ENCODE assay signal across 11 cellular contexts in the genomic region with DNA sequence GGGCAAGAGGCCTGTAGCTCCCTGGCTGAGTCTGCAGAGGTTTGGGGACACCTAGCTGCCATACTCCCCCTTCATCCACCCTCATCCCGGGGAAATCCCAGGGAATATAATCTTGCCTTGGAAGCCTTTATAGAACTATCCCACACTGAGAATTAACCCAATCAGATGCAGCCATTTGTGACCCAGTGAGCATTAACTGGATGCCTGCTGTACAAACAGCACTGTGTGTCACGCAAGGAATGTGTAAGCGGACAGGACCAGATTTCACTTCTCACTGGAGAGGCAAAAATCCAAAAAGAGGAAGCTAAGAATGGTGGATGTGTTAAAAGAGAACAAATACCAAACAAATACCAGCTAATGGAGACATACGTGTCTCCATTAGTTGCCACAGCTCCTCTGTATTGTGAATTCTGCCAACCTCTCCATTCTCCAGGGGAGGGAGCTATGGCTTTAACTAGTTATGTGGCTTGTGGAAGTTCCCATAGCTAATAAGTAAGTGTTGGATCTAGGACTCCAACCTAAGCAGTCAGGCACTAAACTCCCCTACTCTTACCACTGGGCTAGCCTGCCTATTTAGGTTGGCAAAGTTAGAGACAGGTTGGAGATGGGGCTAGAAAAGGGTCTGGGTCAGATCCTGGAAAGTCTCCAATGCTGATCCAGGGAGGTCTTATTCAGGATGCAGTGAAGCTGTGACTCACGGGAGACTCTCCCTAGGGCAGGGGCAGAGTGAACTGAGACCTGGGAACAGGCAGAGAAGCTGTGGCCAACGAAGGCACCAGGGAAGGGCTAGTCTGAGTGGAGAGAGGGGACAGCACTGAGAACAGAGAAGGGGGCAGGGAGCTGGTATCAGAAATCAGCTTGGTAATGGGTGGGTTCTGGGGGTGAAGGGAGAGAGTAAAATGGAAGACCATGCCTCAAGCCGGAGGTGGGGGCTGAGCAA. TPM values are rescaled to one million over a fixed set of nuclear protein-coding genes. Genes with fewer than 3 reads are reported as not detected.
DNase-seq lines count a peak whose midpoint lies in the region; ATAC-seq and TF ChIP-seq lines count a peak whose summit lies in the region.
"Had no signal": no experiment of that assay in that cellular context is flagged by ENCODE, and none has a peak within 500 bp of the region (broad histone marks: within the 10 kb centered on the region; RNA-seq: fewer than 3 reads in every experiment).

No MANE protein-coding gene starts in this region.

- TF ChIP-seq POLR2A in upper lobe of left lung (IDR thresholded peaks at IDR 0.05): no peak

- 62 to 68% methylated on average over 7 of the region's 7 CpGs for WGBS in upper lobe of left lung, 2 donors

- no peaks in the 10 kb centered on the region for H3K27me3 ChIP-seq in upper lobe of left lung
- H3K27me3 ChIP-seq: uterus had no signal

- H3K27ac Mint-ChIP-seq in activated CD8-positive, alpha-beta memory T cell treated with anti-CD3 and anti-CD28 coated beads, Interleukin-2, amount 10 ng/mL, durations not matched to agents 7 days and 5 days: no peak overlapping the region

- peaks cover 6% of the 10 kb centered on the region for H3K4me1 Mint-ChIP-seq in activated CD8-positive, alpha-beta memory T cell treated with anti-CD3 and anti-CD28 coated beads, Interleukin-2, amount 10 ng/mL, durations not matched to agents 7 days and 5 days

- H3K27me3 Mint-ChIP-seq in activated CD8-positive, alpha-beta memory T cell treated with anti-CD3 and anti-CD28 coated beads, Interleukin-2, amount 10 ng/mL, durations not matched to agents 7 days and 5 days: peaks cover 78% of the 10 kb centered on the region

- no peaks in the 10 kb centered on the region for H3K9me3 ChIP-seq in upper lobe of left lung
- H3K9me3 ChIP-seq: uterus had no signal

- ATAC-seq in Right ventricle myocardium superior (ENCODE audit: poor library complexity) (peak; percentile 28), Right ventricle myocardium inferior (no peak), upper lobe of left lung (ENCODE audit: low FRiP score in 2 of 2) (peak in 1 of 2 donors; percentile 35), HG03432 (IDR thresholded peaks at IDR 0.05; ENCODE audit: unreplicated experiment) (no peak), HG03045 (IDR thresholded peaks at IDR 0.05; ENCODE audit: unreplicated experiment) (no peak)
- ATAC-seq in activated CD8-positive, alpha-beta memory T cell treated with anti-CD3 and anti-CD28 coated beads, Interleukin-2, amount 10 ng/mL, durations not matched to agents 7 days and 5 days: no peak

- TF ChIP-seq EP300 in upper lobe of left lung (IDR thresholded peaks at IDR 0.05): no peak

- peak in 1 of 6 experiments; percentile 5 for TF ChIP-seq CTCF in upper lobe of left lung (IDR thresholded peaks at IDR 0.05)

- peak overlapping the region; percentile 5 to 57 (median 46) for H3K27ac ChIP-seq in upper lobe of left lung

- peaks cover 4% of the 10 kb centered on the region for H3K9me3 Mint-ChIP-seq in activated CD8-positive, alpha-beta memory T cell treated with anti-CD3 and anti-CD28 coated beads, Interleukin-2, amount 10 ng/mL, durations not matched to agents 7 days and 5 days (ENCODE audit: low read depth)

- H3K4me1 ChIP-seq in upper lobe of left lung: peaks cover 9 to 37% (median 27%) of the 10 kb centered on the region in 4 donors
- H3K4me1 ChIP-seq: uterus had no signal

- H3K36me3 Mint-ChIP-seq in activated CD8-positive, alpha-beta memory T cell treated with anti-CD3 and anti-CD28 coated beads, Interleukin-2, amount 10 ng/mL, durations not matched to agents 7 days and 5 days: no peaks in the 10 kb centered on the region

- peak overlapping the region in 2 of 4 donors; percentile 14 to 37 for H3K4me3 ChIP-seq in upper lobe of left lung
- H3K4me3 ChIP-seq: uterus had no signal

- CTCF ChIA-PET in activated CD8-positive, alpha-beta memory T cell treated with anti-CD3 and anti-CD28 coated beads, Interleukin-2, amount 10 ng/mL, durations not matched to agents 7 days and 5 days (lab: Charles Lee): interaction anchor here (0.6 to 1.6 kb wide), 3 partner anchors 15 to 26 kb away, joined by 3 to 11 read pairs (median 3); no protein-coding TSS in a partner anchor

- H3K4me3 Mint-ChIP-seq in activated CD8-positive, alpha-beta memory T cell treated with anti-CD3 and anti-CD28 coated beads, Interleukin-2, amount 10 ng/mL, durations not matched to agents 7 days and 5 days: no peak overlapping the region

- DNase-seq in Right ventricle myocardium superior (no peak), Right ventricle myocardium inferior (ENCODE audit: missing footprints) (no peak), islet precursor cell (peak; percentile 48), upper lobe of left lung (no peak), NCI-H2196 (lab: John Stamatoyannopoulos, UW; ENCODE audit: unreplicated experiment) (no peak)
- DNase-seq in activated CD8-positive, alpha-beta memory T cell treated with anti-CD3 and anti-CD28 coated beads, Interleukin-2, amount 10 ng/mL, durations not matched to agents 7 days and 5 days: peak; percentile 25
- DNase-seq: activated T-cell treated with anti-CD3 and anti-CD28 coated beads, Interleukin-2, amount 50 U/mL, for 48 hours; NCI-H446 treated with DMSO at 0.1 percent for 48 hours; uterus had no signal

- H3K36me3 ChIP-seq in upper lobe of left lung: no peaks in the 10 kb centered on the region
- H3K36me3 ChIP-seq: uterus had no signal

- intact Hi-C loops in Right ventricle myocardium superior (cut with DNase I): no loop called here
- intact Hi-C loops in Right ventricle myocardium inferior (cut with DNase I): no loop called here

RNA-seq across cellular contexts. Expression of gene LTF, which starts 2.5 kb away (rescaled TPM):
- total RNA-seq in Right ventricle myocardium superior (3.7 TPM), Right ventricle myocardium inferior (4.8 TPM), upper lobe of left lung (10 to 100 TPM in 3 of 6 donors, 1 to 10 TPM in 3; 3.3 to 85.9 (median 12.5) TPM)
- total RNA-seq in activated CD8-positive, alpha-beta memory T cell treated with anti-CD3 and anti-CD28 coated beads, Interleukin-2, amount 10 ng/mL, durations not matched to agents 7 days and 5 days: not detected

RNA-seq across cellular contexts. Expression of gene RTP3, which starts 35.5 kb away (rescaled TPM):
- not detected for total RNA-seq in Right ventricle myocardium superior
- total RNA-seq in Right ventricle myocardium inferior: not detected
- not detected for total RNA-seq in activated CD8-positive, alpha-beta memory T cell treated with anti-CD3 and anti-CD28 coated beads, Interleukin-2, amount 10 ng/mL, durations not matched to agents 7 days and 5 days
- not detected for total RNA-seq in upper lobe of left lung
- total RNA-seq: uterus had no signal

RNA-seq across cellular contexts. Expression of gene CCRL2, which starts 55.2 kb away (rescaled TPM):
- total RNA-seq in Right ventricle myocardium superior (1.1 TPM), Right ventricle myocardium inferior (1.2 TPM), upper lobe of left lung (10 to 100 TPM in 4 of 6 donors, 1 to 10 TPM in 2; 4.2 to 25.5 (median 13.7) TPM)
- total RNA-seq in activated CD8-positive, alpha-beta memory T cell treated with anti-CD3 and anti-CD28 coated beads, Interleukin-2, amount 10 ng/mL, durations not matched to agents 7 days and 5 days: 10 to 100 TPM in 1 of 2 experiments, 1 to 10 TPM in 1; 10.0 to 11.9 TPM

Comparison
In these comparisons a context has a peak if more than half of its experiments do, and no peak if none do; other contexts are left out.
1. DNase-seq: peak in activated CD8-positive, alpha-beta memory T cell treated with anti-CD3 and anti-CD28 coated beads, Interleukin-2, amount 10 ng/mL, durations not matched to agents 7 days and 5 days (single experiment) and islet precursor cell (single experiment); none in Right ventricle myocardium superior (single experiment), Right ventricle myocardium inferior (single experiment), upper lobe of left lung (0 of 2) and NCI-H2196 (single experiment).